ENCODE assay signal across 1 cellular context in genomic region chr13:61013782-61014181, GRCh38.
TF ChIP-seq lines count a peak whose summit lies in the region.

No MANE protein-coding gene starts in this region.

TF ChIP-seq in H1, 55 proteins besides CTCF, POLR2A, EP300 and RAD21 (continued from another document):
- TF ChIP-seq CTBP2 (IDR thresholded peaks at IDR 0.05; ENCODE audit: borderline replicate concordance, insufficient read depth, insufficient read length, low read length), result no peak
- TF ChIP-seq SP2 (IDR thresholded peaks at IDR 0.05; ENCODE audit: low read length), result no peak
- no peak for TF ChIP-seq HDAC6 (IDR thresholded peaks at IDR 0.05; ENCODE audit: low read depth, low read length)
- no peak for TF ChIP-seq RFX5 (IDR thresholded peaks at IDR 0.05; ENCODE audit: borderline replicate concordance, low read depth, low read length)
- TF ChIP-seq TAF1 (IDR thresholded peaks at IDR 0.05; ENCODE audit: low read depth, low read length), result no peak
- no peak for TF ChIP-seq TAF7 (optimal IDR thresholded peaks at IDR 0.05; ENCODE audit: borderline replicate concordance, low read depth, low read length)
- no peak for TF ChIP-seq TCF12 (IDR thresholded peaks at IDR 0.05; ENCODE audit: low read depth, low read length)
